ENCODE assay signal across 9 cellular contexts in the genomic region with DNA sequence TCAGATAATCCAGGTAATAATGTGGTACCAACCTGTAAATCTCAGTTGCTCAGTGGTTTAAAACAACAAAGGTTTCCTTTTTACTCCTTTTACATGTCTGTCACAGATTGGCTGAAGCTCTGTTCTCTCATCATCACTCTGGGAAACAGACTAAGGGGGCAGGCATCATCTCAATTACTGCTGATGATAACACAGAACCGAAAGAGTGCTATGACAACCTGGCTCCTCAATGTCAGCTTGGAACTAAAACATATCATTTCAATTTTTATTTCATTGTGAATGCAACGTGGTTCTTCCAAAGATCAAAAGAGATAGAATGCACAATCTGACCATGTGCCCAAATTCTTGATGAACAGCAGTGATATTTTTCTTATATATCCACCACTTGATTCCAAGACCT.
"Had no signal": no experiment of that assay in that cellular context is flagged by ENCODE, and none has a peak within 500 bp of the region (broad histone marks: within the 10 kb centered on the region; RNA-seq: fewer than 3 reads in every experiment).

No MANE protein-coding gene starts in this region.

- H2AFZ ChIP-seq: GM23248, GM23338 had no signal

- H3K36me3 ChIP-seq: HAP-1 had no signal

- H3K4me3 ChIP-seq: GM23248, GM23338, HAP-1 had no signal

- H3K4me1 ChIP-seq: HAP-1 had no signal

- DNase-seq: GM23248, GOT3, H7, H9, HCEC 1CT, HFFc6 had no signal

- H3K4me2 ChIP-seq: GM23338 had no signal

- H3K27ac ChIP-seq: GM23248 had no signal

- H3K9ac ChIP-seq: GM23248 had no signal

- ATAC-seq: GM23338, HCT116 had no signal

- H3K9me3 ChIP-seq: HAP-1 had no signal
